1 cellular context compared by ENCODE assay signal in genomic region chr5:43556857-43557593, GRCh38.
TF ChIP-seq lines count a peak whose summit lies in the region.

Gene PAIP1 (minus strand): TSS chr5:43557077. CDS start chr5:43556846, 231 bp downstream.

TF ChIP-seq in HepG2, 621 proteins besides CTCF, POLR2A, EP300 and RAD21 (continues in another document):
- no peak for TF ChIP-seq TFAP4 (IDR thresholded peaks at IDR 0.05; ENCODE audit: borderline replicate concordance, low read depth)
- no peak for TF ChIP-seq KDM1A (CRISPR knock-in tag; IDR thresholded peaks at IDR 0.05)
- no peak; the same call in 1 of the 2 replicates for TF ChIP-seq ZFP90 (CRISPR knock-in tag; IDR thresholded peaks at IDR 0.05; ENCODE audit: borderline replicate concordance)
- TF ChIP-seq MNT (IDR thresholded peaks at IDR 0.05): no peak
- TF ChIP-seq KLF13 (CRISPR knock-in tag; IDR thresholded peaks at IDR 0.05): no peak
- peak; percentile 91 for TF ChIP-seq AGO2 (optimal IDR thresholded peaks at IDR 0.05; ENCODE audit: low read depth, low read length)
- TF ChIP-seq IKZF5 (CRISPR knock-in tag; IDR thresholded peaks at IDR 0.05): no peak
- TF ChIP-seq PREB (CRISPR knock-in tag; IDR thresholded peaks at IDR 0.05): 0 out of 2 replicates have a peak, but pooled peaks have one; percentile 50
- TF ChIP-seq GPN1 (CRISPR knock-in tag; IDR thresholded peaks at IDR 0.05; ENCODE audit: borderline replicate concordance): no peak
- TF ChIP-seq MYNN (CRISPR knock-in tag; IDR thresholded peaks at IDR 0.05; ENCODE audit: low read depth): no peak
- peak; percentile 76 for TF ChIP-seq RBM39 (IDR thresholded peaks at IDR 0.05; ENCODE audit: low read depth, low read length, poor library complexity, severe bottlenecking)
- no peak for TF ChIP-seq MLX (CRISPR knock-in tag; IDR thresholded peaks at IDR 0.05)
- peak; percentile 67 for TF ChIP-seq SAP130 (CRISPR knock-in tag; IDR thresholded peaks at IDR 0.05; ENCODE audit: low read depth)
- TF ChIP-seq ZNF616 (CRISPR knock-in tag; IDR thresholded peaks at IDR 0.05; ENCODE audit: low read depth): no peak; the same call in 1 of the 2 replicates
- no peak for TF ChIP-seq BRCA1 (CRISPR knock-in tag; IDR thresholded peaks at IDR 0.05)
- TF ChIP-seq MED1 (CRISPR knock-in tag; IDR thresholded peaks at IDR 0.05): peak; percentile 18; the same call in 1 of the 2 replicates
- TF ChIP-seq ZNF260 (CRISPR knock-in tag; IDR thresholded peaks at IDR 0.05; ENCODE audit: borderline replicate concordance, low read depth): no peak
- TF ChIP-seq HMGA1 (CRISPR knock-in tag; conservative IDR thresholded peaks at IDR 0.05): no peak
- peak; percentile 11; the same call in 1 of the 2 replicates for TF ChIP-seq KAT8 (CRISPR knock-in tag; IDR thresholded peaks at IDR 0.05)
- peak; percentile 85 for TF ChIP-seq ZNF263 (CRISPR knock-in tag; IDR thresholded peaks at IDR 0.05)
- 0 out of 2 replicates have a peak, but pooled peaks have one; percentile 19 for TF ChIP-seq HOXA7 (CRISPR knock-in tag; IDR thresholded peaks at IDR 0.05)
- TF ChIP-seq ZNF513 (CRISPR knock-in tag; conservative IDR thresholded peaks at IDR 0.05): no peak
- no peak for TF ChIP-seq HNF1B (CRISPR knock-in tag; IDR thresholded peaks at IDR 0.05)
- TF ChIP-seq CC2D1A (CRISPR knock-in tag; IDR thresholded peaks at IDR 0.05): no peak
- TF ChIP-seq NFYC (CRISPR knock-in tag; IDR thresholded peaks at IDR 0.05): no peak
- TF ChIP-seq MATR3 (CRISPR knock-in tag; IDR thresholded peaks at IDR 0.05): no peak
- no peak for TF ChIP-seq CREBL2 (CRISPR knock-in tag; IDR thresholded peaks at IDR 0.05; ENCODE audit: borderline replicate concordance)
- no peak for TF ChIP-seq NR1H2 (CRISPR knock-in tag; IDR thresholded peaks at IDR 0.05; ENCODE audit: borderline replicate concordance, low read depth)
- no peak for TF ChIP-seq NPAS2 (CRISPR knock-in tag; IDR thresholded peaks at IDR 0.05; ENCODE audit: borderline replicate concordance)
- no peak; the same call in 1 of the 2 replicates for TF ChIP-seq FOXP4 (CRISPR knock-in tag; IDR thresholded peaks at IDR 0.05)
- TF ChIP-seq ZNF850 (CRISPR knock-in tag; conservative IDR thresholded peaks at IDR 0.05): 0 out of 2 replicates have a peak, but pooled peaks have one; percentile 66
- TF ChIP-seq TP53 (CRISPR knock-in tag; conservative IDR thresholded peaks at IDR 0.05): no peak
- TF ChIP-seq ZNF383 (CRISPR knock-in tag; IDR thresholded peaks at IDR 0.05; ENCODE audit: borderline replicate concordance): no peak
- no peak for TF ChIP-seq AHR (CRISPR knock-in tag; IDR thresholded peaks at IDR 0.05)
- TF ChIP-seq ARID5B (CRISPR knock-in tag; IDR thresholded peaks at IDR 0.05): no peak
- no peak for TF ChIP-seq ARHGAP35 (CRISPR knock-in tag; IDR thresholded peaks at IDR 0.05; ENCODE audit: borderline replicate concordance)
- TF ChIP-seq NCOA5 (CRISPR knock-in tag; IDR thresholded peaks at IDR 0.05): no peak
- TF ChIP-seq ZBTB3 (CRISPR knock-in tag; IDR thresholded peaks at IDR 0.05; ENCODE audit: borderline replicate concordance, low read depth): no peak
- TF ChIP-seq YEATS2 (CRISPR knock-in tag; IDR thresholded peaks at IDR 0.05; ENCODE audit: borderline replicate concordance): 0 out of 2 replicates have a peak, but pooled peaks have one; percentile 18
- TF ChIP-seq ZNF772 (CRISPR knock-in tag; IDR thresholded peaks at IDR 0.05): peak; percentile 56; the same call in 1 of the 2 replicates
- TF ChIP-seq REXO4 (CRISPR knock-in tag; IDR thresholded peaks at IDR 0.05; ENCODE audit: borderline replicate concordance): 0 out of 2 replicates have a peak, but pooled peaks have one; percentile 40
- TF ChIP-seq ZNF629 (CRISPR knock-in tag; conservative IDR thresholded peaks at IDR 0.05): no peak
